1 cellular context compared by ENCODE assay signal in the genomic region with DNA sequence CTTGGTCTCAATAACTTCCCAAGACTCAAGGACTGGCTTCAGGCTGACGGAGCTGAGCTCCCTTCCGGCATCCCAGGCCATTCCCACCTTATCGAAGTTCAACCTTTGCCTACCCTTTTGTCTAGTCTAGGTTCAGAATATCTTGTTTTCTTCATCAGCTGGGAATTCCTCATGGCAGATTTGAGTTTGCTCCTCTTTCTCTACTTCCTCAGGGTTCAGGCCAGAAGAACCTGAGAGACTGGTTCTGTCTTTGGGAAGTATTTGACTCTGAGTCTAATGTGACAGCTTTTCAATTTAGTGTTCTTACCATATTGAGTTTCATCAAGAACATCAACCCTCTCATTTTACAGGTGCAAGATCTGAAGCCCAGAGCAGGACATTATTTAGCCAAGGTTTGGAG.
TF ChIP-seq lines count a peak whose summit lies in the region.

No MANE protein-coding gene starts in this region.

TF ChIP-seq in K562, 482 proteins besides CTCF, POLR2A, EP300 and RAD21:
- TF ChIP-seq POLR3G (IDR thresholded peaks at IDR 0.05; ENCODE audit: extremely low read depth, insufficient read length, insufficient replicate concordance) (no peak), PRPF4 (IDR thresholded peaks at IDR 0.05; ENCODE audit: insufficient read depth, low read depth, low read length, poor library complexity, severe bottlenecking) (no peak), EHMT2 (IDR thresholded peaks at IDR 0.05) (no peak), MYBL2 (IDR thresholded peaks at IDR 0.05; ENCODE audit: low read depth) (no peak), MYBL2 (CRISPR knock-in tag; IDR thresholded peaks at IDR 0.05; ENCODE audit: borderline replicate concordance) (no peak), ZFP36 (IDR thresholded peaks at IDR 0.05; ENCODE audit: low read depth, low read length, partially characterized antibody) (no peak), FOXM1 (IDR thresholded peaks at IDR 0.05; ENCODE audit: low read depth) (no peak), FOXM1 (CRISPR knock-in tag; IDR thresholded peaks at IDR 0.05; ENCODE audit: low read depth) (no peak), GTF2A2 (tag; IDR thresholded peaks at IDR 0.05) (no peak), RB1 (IDR thresholded peaks at IDR 0.05; ENCODE audit: low read depth) (no peak), FOXJ3 (CRISPR knock-in tag; IDR thresholded peaks at IDR 0.05) (no peak), SAFB2 (IDR thresholded peaks at IDR 0.05; ENCODE audit: borderline replicate concordance, low read depth, low read length, severe bottlenecking) (no peak), ZZZ3 (IDR thresholded peaks at IDR 0.05) (no peak), ZNF140 (CRISPR knock-in tag; IDR thresholded peaks at IDR 0.05) (no peak), ATF1 (CRISPR knock-in tag; IDR thresholded peaks at IDR 0.05) (no peak), ATF1 (tag; IDR thresholded peaks at IDR 0.05) (no peak), ZNF695 (CRISPR knock-in tag; IDR thresholded peaks at IDR 0.05) (no peak)
- TF ChIP-seq, protein P1, sequence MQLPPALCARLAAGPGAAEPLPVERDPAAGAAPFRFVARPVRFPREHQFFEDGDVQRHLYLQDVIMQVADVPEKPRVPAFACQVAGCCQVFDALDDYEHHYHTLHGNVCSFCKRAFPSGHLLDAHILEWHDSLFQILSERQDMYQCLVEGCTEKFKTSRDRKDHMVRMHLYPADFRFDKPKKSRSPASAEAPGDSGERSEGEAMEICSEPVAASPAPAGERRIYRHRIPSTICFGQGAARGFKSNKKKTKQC (CRISPR knock-in tag; IDR thresholded peaks at IDR 0.05) = no peak
- TF ChIP-seq, protein P2, sequence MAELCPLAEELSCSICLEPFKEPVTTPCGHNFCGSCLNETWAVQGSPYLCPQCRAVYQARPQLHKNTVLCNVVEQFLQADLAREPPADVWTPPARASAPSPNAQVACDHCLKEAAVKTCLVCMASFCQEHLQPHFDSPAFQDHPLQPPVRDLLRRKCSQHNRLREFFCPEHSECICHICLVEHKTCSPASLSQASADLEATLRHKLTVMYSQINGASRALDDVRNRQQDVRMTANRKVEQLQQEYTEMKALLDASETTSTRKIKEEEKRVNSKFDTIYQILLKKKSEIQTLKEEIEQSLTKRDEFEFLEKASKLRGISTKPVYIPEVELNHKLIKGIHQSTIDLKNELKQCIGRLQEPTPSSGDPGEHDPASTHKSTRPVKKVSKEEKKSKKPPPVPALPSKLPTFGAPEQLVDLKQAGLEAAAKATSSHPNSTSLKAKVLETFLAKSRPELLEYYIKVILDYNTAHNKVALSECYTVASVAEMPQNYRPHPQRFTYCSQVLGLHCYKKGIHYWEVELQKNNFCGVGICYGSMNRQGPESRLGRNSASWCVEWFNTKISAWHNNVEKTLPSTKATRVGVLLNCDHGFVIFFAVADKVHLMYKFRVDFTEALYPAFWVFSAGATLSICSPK (IDR thresholded peaks at IDR 0.05; ENCODE audit: borderline replicate concordance) = no peak
- TF ChIP-seq, protein P3, sequence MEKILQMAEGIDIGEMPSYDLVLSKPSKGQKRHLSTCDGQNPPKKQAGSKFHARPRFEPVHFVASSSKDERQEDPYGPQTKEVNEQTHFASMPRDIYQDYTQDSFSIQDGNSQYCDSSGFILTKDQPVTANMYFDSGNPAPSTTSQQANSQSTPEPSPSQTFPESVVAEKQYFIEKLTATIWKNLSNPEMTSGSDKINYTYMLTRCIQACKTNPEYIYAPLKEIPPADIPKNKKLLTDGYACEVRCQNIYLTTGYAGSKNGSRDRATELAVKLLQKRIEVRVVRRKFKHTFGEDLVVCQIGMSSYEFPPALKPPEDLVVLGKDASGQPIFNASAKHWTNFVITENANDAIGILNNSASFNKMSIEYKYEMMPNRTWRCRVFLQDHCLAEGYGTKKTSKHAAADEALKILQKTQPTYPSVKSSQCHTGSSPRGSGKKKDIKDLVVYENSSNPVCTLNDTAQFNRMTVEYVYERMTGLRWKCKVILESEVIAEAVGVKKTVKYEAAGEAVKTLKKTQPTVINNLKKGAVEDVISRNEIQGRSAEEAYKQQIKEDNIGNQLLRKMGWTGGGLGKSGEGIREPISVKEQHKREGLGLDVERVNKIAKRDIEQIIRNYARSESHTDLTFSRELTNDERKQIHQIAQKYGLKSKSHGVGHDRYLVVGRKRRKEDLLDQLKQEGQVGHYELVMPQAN (IDR thresholded peaks at IDR 0.05; ENCODE audit: borderline replicate concordance) = no peak
- TF ChIP-seq, protein P4, sequence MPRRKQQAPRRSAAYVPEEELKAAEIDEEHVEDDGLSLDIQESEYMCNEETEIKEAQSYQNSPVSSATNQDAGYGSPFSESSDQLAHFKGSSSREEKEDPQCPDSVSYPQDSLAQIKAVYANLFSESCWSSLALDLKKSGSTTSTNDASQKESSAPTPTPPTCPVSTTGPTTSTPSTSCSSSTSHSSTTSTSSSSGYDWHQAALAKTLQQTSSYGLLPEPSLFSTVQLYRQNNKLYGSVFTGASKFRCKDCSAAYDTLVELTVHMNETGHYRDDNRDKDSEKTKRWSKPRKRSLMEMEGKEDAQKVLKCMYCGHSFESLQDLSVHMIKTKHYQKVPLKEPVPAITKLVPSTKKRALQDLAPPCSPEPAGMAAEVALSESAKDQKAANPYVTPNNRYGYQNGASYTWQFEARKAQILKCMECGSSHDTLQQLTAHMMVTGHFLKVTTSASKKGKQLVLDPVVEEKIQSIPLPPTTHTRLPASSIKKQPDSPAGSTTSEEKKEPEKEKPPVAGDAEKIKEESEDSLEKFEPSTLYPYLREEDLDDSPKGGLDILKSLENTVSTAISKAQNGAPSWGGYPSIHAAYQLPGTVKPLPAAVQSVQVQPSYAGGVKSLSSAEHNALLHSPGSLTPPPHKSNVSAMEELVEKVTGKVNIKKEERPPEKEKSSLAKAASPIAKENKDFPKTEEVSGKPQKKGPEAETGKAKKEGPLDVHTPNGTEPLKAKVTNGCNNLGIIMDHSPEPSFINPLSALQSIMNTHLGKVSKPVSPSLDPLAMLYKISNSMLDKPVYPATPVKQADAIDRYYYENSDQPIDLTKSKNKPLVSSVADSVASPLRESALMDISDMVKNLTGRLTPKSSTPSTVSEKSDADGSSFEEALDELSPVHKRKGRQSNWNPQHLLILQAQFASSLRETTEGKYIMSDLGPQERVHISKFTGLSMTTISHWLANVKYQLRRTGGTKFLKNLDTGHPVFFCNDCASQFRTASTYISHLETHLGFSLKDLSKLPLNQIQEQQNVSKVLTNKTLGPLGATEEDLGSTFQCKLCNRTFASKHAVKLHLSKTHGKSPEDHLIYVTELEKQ (CRISPR knock-in tag; IDR thresholded peaks at IDR 0.05) = no peak
